Comparison of ENCODE assay signal across 18 cellular contexts in the genomic region with DNA sequence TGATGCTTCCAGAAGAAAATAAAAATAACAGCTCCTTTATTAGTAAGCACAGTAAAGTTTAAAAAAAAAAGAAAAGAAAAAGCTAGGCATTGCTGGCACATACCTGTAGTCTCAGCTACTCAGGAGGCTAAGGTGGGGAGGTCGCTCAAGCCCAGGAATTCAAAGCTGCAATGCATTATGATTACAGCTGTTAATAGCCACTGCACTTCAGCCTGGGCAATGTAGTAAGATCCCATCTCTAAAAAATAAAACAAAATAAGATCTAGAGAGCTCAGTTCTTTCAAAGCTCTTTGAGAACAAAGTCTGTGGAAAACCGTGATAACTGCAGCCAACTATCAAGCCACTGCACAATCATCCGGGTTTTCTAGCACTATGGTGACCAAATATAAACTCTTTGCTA.
DNase-seq lines count a peak whose midpoint lies in the region; FAIRE-seq and TF ChIP-seq lines count a peak whose summit lies in the region.
"Had no signal": no experiment of that assay in that cellular context is flagged by ENCODE, and none has a peak within 500 bp of the region (broad histone marks: within the 10 kb centered on the region; RNA-seq: fewer than 3 reads in every experiment).

No MANE protein-coding gene starts in this region.

- no peaks in the 10 kb centered on the region for H4K20me1 ChIP-seq in KMS-11 (ENCODE audit: insufficient read depth)
- H4K20me1 ChIP-seq in H1 (replicated peaks in 1 of 2; ENCODE audit: control insufficient read depth in 1 of 2, insufficient read depth in 2 of 2, low read length in 2 of 2) = no peaks in the 10 kb centered on the region
- H4K20me1 ChIP-seq in neural progenitor cell (ENCODE audit: low read depth) = no peaks in the 10 kb centered on the region
- H4K20me1 ChIP-seq: BLaER1 treated with 17β-estradiol and CSF1 and Interleukin-3, amounts not matched to agents 10 nM and 100 nM had no signal

- H2BK5ac ChIP-seq in H1 (ENCODE audit: low read depth, low read length) = no peak overlapping the region; the same call in 1 of the 2 replicates

- H3K9me3 ChIP-seq in ES-I3 (ENCODE audit: control insufficient read depth, insufficient read depth, low read length) (no peaks in the 10 kb centered on the region), H1 (ENCODE audit: insufficient read depth in 2 of 2, low read depth in 1 of 2, low read length in 1 of 2) (no peaks in the 10 kb centered on the region; a peak in 1 of 4 replicates), neural progenitor cell (ENCODE audit: low read depth) (no peaks in the 10 kb centered on the region), esophagus muscularis mucosa (no peaks in the 10 kb centered on the region)
- H3K9me3 ChIP-seq: A549; BLaER1 treated with 17β-estradiol and CSF1 and Interleukin-3, amounts not matched to agents 10 nM and 100 nM; SJCRH30 had no signal

- H2BK20ac ChIP-seq in H1 (ENCODE audit: low read length) = 0 out of 2 replicates have a peak overlapping the region, but pooled peaks have one; percentile 15

- H2AFZ ChIP-seq in KMS-11 (ENCODE audit: low read depth) = peak overlapping the region; percentile 16
- no peak overlapping the region for H2AFZ ChIP-seq in H1 (ENCODE audit: low read length)
- peak overlapping the region; percentile 81 for H2AFZ ChIP-seq in neural progenitor cell (replicated peaks)

- DNase-seq in H1 (ENCODE audit: low read depth in 1 of 2, low spot score in 2 of 2) (no peak), neural progenitor cell (ENCODE audit: low spot score) (no peak), NCI-H2227 treated with DMSO at 0.1 percent for 48 hours (lab: John Stamatoyannopoulos, UW) (no peak), esophagus muscularis mucosa (ENCODE audit: extremely low spot score) (no peak), cortex of kidney (lab: John Stamatoyannopoulos, UW) (no peak)
- DNase-seq: CD8-positive, alpha-beta T cell; EL; NCI-H1092 treated with DMSO at 0.1 percent for 48 hours; NCI-H146; NCI-H2029 treated with DMSO at 0.1 percent for 48 hours; NCI-H2171; NCI-H446; SJCRH30 had no signal

- POLR2A ChIA-PET in H1 (lab: Charles Lee; ENCODE audit: partially characterized antibody) = interaction anchor here (0.6 to 2.8 kb wide), 10 partner anchors 10 to 661 kb away, joined by 3 to 15 read pairs (median 4); no protein-coding TSS in a partner anchor

- TF ChIP-seq EP300 in H1 (IDR thresholded peaks at IDR 0.05; ENCODE audit: borderline replicate concordance in 1 of 2, low read depth in 2 of 2, low read length in 2 of 2) = no peak
- TF ChIP-seq EP300 in esophagus muscularis mucosa (IDR thresholded peaks at IDR 0.05) = no peak

- TF ChIP-seq CTCF in KMS-11 (conservative IDR thresholded peaks at IDR 0.05; ENCODE audit: low read depth, low read length) (no peak), H1 (IDR thresholded peaks at IDR 0.05; ENCODE audit: control extremely low read depth in 1 of 3, insufficient read depth in 1 of 3, low read depth in 1 of 3, low read length in 3 of 3) (no peak), neural progenitor cell (IDR thresholded peaks at IDR 0.05) (no peak), esophagus muscularis mucosa (IDR thresholded peaks at IDR 0.05) (no peak)

- H3K9me3 Mint-ChIP-seq in neural progenitor cell = peaks cover 4% of the 10 kb centered on the region
- H3K9me3 Mint-ChIP-seq: CD8-positive, alpha-beta T cell had no signal

- TF ChIP-seq RAD21 in H1 (IDR thresholded peaks at IDR 0.05 in 1 of 2, conservative IDR thresholded peaks at IDR 0.05 in 1 of 2; ENCODE audit: low read depth in 2 of 2, low read length in 2 of 2) = no peak

- 0 out of 2 replicates have a peak overlapping the region, but pooled peaks have one; percentile 19 for H3K4me2 ChIP-seq in KMS-11
- peak overlapping the region in 1 of 2 experiments; percentile 65; a peak in 2 of 4 replicates for H3K4me2 ChIP-seq in H1 (ENCODE audit: insufficient read depth in 1 of 2, low read depth in 2 of 2, low read length in 2 of 2)
- H3K4me2 ChIP-seq in neural progenitor cell = peak overlapping the region; percentile 44
- H3K4me2 ChIP-seq: A549; BLaER1 treated with 17β-estradiol and CSF1 and Interleukin-3, amounts not matched to agents 10 nM and 100 nM had no signal

- H3K79me1 ChIP-seq in H1 (ENCODE audit: low read depth, low read length) = no peaks in the 10 kb centered on the region

- no peak overlapping the region for H4K8ac ChIP-seq in H1 (ENCODE audit: extremely low read depth, insufficient read depth, low read length)

- no peak overlapping the region for H2AK5ac ChIP-seq in H1 (ENCODE audit: low read depth, low read length)

- H3K27ac Mint-ChIP-seq in neural progenitor cell = no peak overlapping the region
- H3K27ac Mint-ChIP-seq: CD8-positive, alpha-beta T cell had no signal

- peaks cover 4% of the 10 kb centered on the region for H3K4me1 Mint-ChIP-seq in neural progenitor cell

- H3K4me3 ChIP-seq in KMS-11 (IDR thresholded peaks at IDR 0.05; ENCODE audit: insufficient read depth, low read depth, low read length) (no peak overlapping the region), H1 (ENCODE audit: extremely low read depth in 1 of 4, insufficient read depth in 2 of 4, low read depth in 3 of 4, low read length in 4 of 4) (peak overlapping the region in 1 of 4 experiments; percentile 50; a peak in 2 of 8 replicates), neural progenitor cell (peak overlapping the region; percentile 33), esophagus muscularis mucosa (no peak overlapping the region)
- H3K4me3 ChIP-seq: A549; BLaER1 treated with 17β-estradiol and CSF1 and Interleukin-3, amounts not matched to agents 10 nM and 100 nM; SJCRH30 had no signal

- no peak overlapping the region for H3K18ac ChIP-seq in H1 (ENCODE audit: extremely low read depth, low read length)

- H3K27ac ChIP-seq in KMS-11 (peak overlapping the region; percentile 62), H1 (ENCODE audit: low read depth, low read length) (no peak overlapping the region), neural progenitor cell (no peak overlapping the region), esophagus muscularis mucosa (replicated peaks in 1 of 4) (no peak overlapping the region)
- H3K27ac ChIP-seq: A549; BLaER1 treated with 17β-estradiol and CSF1 and Interleukin-3, amounts not matched to agents 10 nM and 100 nM; SJCRH30 had no signal

- no peak overlapping the region for H4K5ac ChIP-seq in H1 (ENCODE audit: insufficient read length, low read depth, low read length)

- no peak overlapping the region for H3K4me3 Mint-ChIP-seq in neural progenitor cell
- H3K4me3 Mint-ChIP-seq: CD8-positive, alpha-beta T cell had no signal

- no peaks in the 10 kb centered on the region for H3K36me3 Mint-ChIP-seq in neural progenitor cell
- H3K36me3 Mint-ChIP-seq: CD8-positive, alpha-beta T cell had no signal

- no peak overlapping the region for H3K23ac ChIP-seq in H1 (ENCODE audit: insufficient read length)

- H3F3A ChIP-seq in neural progenitor cell (ENCODE audit: low read depth) = no peaks in the 10 kb centered on the region

- H4K91ac ChIP-seq in H1 (replicated peaks; ENCODE audit: insufficient read length, low read length) = no peak overlapping the region

- peak overlapping the region; percentile 77 for H3K9ac ChIP-seq in ES-I3 (ENCODE audit: low read depth, low read length)
- peak overlapping the region; percentile 65 for H3K9ac ChIP-seq in KMS-11
- H3K9ac ChIP-seq in H1 (replicated peaks in 1 of 4; ENCODE audit: extremely low read depth in 1 of 4, low read depth in 3 of 4, low read length in 3 of 4) = no peak overlapping the region
- H3K9ac ChIP-seq in neural progenitor cell = no peak overlapping the region
- H3K9ac ChIP-seq: BLaER1 treated with 17β-estradiol and CSF1 and Interleukin-3, amounts not matched to agents 10 nM and 100 nM had no signal

- H2BK12ac ChIP-seq in H1 (ENCODE audit: low read depth, low read length) = 0 out of 2 replicates have a peak overlapping the region, but pooled peaks have one; percentile 28

- no peaks in the 10 kb centered on the region for H3K27me3 Mint-ChIP-seq in neural progenitor cell (ENCODE audit: insufficient read depth, low read depth)

- no peak overlapping the region for H3K4ac ChIP-seq in H1 (replicated peaks; ENCODE audit: insufficient read length, low read depth, low read length)

- no peaks in the 10 kb centered on the region for H3K36me3 ChIP-seq in ES-I3 (ENCODE audit: insufficient read depth, low read length)
- H3K36me3 ChIP-seq in KMS-11 (ENCODE audit: insufficient read depth) = no peaks in the 10 kb centered on the region
- no peaks in the 10 kb centered on the region for H3K36me3 ChIP-seq in H1 (ENCODE audit: control insufficient read depth in 2 of 4, insufficient read depth in 4 of 4, low read length in 3 of 4)
- H3K36me3 ChIP-seq in neural progenitor cell = no peaks in the 10 kb centered on the region
- no peaks in the 10 kb centered on the region for H3K36me3 ChIP-seq in esophagus muscularis mucosa
- H3K36me3 ChIP-seq: BLaER1 treated with 17β-estradiol and CSF1 and Interleukin-3, amounts not matched to agents 10 nM and 100 nM; SJCRH30 had no signal

- no peaks in the 10 kb centered on the region for H3K23me2 ChIP-seq in H1 (ENCODE audit: low read depth, low read length)

- no peak overlapping the region for H2BK120ac ChIP-seq in H1 (replicated peaks; ENCODE audit: low read depth, low read length)

- TF ChIP-seq POLR2A in H1 (IDR thresholded peaks at IDR 0.05; ENCODE audit: control extremely low read depth in 1 of 2, low read depth in 2 of 2, low read length in 2 of 2) (no peak), esophagus muscularis mucosa (IDR thresholded peaks at IDR 0.05; ENCODE audit: low read depth) (no peak)

- intact Hi-C loops in esophagus muscularis mucosa (cut with DNase I) = no loop called here

- H3K14ac ChIP-seq in H1 (ENCODE audit: insufficient read length) = no peak overlapping the region

- 89% methylated on average over 3 of the region's 3 CpGs; no CpG with 5 or more reads in 1 of the 2 experiments for WGBS in H1 (ENCODE audit: extremely low coverage in 1 of 2, insufficient coverage in 1 of 2, insufficient read length in 1 of 2, insufficient replicate concordance in 2 of 2, low coverage in 1 of 2, low lambda C conversion rate in 2 of 2, missing lambda C conversion rate in 1 of 2), 2 experiments
- 85% methylated on average over 3 of the region's 3 CpGs for WGBS in esophagus muscularis mucosa

- H3K56ac ChIP-seq in H1 (replicated peaks; ENCODE audit: insufficient read length, low read depth, low read length) = no peak overlapping the region

- H2BK15ac ChIP-seq in H1 (ENCODE audit: low read length) = no peak overlapping the region

- H3K79me2 ChIP-seq in KMS-11 (ENCODE audit: insufficient read depth, low read depth) (0 out of 2 replicates have a peak, but pooled peaks cover 3% of the 10 kb centered on the region), H1 (ENCODE audit: control insufficient read depth in 1 of 2, insufficient read depth in 2 of 2, low read length in 2 of 2) (no peaks in the 10 kb centered on the region), neural progenitor cell (ENCODE audit: low read depth) (no peaks in the 10 kb centered on the region)

- CTCF ChIA-PET in H1 (lab: Charles Lee; ENCODE audit: partially characterized antibody) = interaction anchor here (0.6 to 1.2 kb wide), 2 partner anchors 8 to 358 kb away, joined by 3 read pairs; no protein-coding TSS in a partner anchor

- H3K27me3 ChIP-seq in KMS-11 (ENCODE audit: insufficient read depth, low read depth) (no peaks in the 10 kb centered on the region), H1 (replicated peaks in 1 of 4; ENCODE audit: control insufficient read depth in 3 of 4, extremely low read depth in 1 of 4, insufficient read depth in 3 of 4, low read length in 3 of 4) (no peaks in the 10 kb centered on the region), neural progenitor cell (no peaks in the 10 kb centered on the region), esophagus muscularis mucosa (no peaks in the 10 kb centered on the region)
- H3K27me3 ChIP-seq: BLaER1 treated with 17β-estradiol and CSF1 and Interleukin-3, amounts not matched to agents 10 nM and 100 nM; SJCRH30 had no signal

- no peak for FAIRE-seq in H1 (lab: Jason Lieb, UNC)
- FAIRE-seq: A549, GM12891 had no signal

- H3K4me1 ChIP-seq in ES-I3 (ENCODE audit: insufficient read depth, low read length) = no peaks in the 10 kb centered on the region
- no peaks in the 10 kb centered on the region for H3K4me1 ChIP-seq in KMS-11 (ENCODE audit: low read depth, poor library complexity, severe bottlenecking)
- no peaks in the 10 kb centered on the region; a peak in 1 of 7 replicates for H3K4me1 ChIP-seq in H1 (replicated peaks in 1 of 4; ENCODE audit: control insufficient read depth in 3 of 4, insufficient read depth in 4 of 4, low read length in 3 of 4)
- no peaks in the 10 kb centered on the region for H3K4me1 ChIP-seq in neural progenitor cell
- peaks cover 0 to 12% (median 6%) of the 10 kb centered on the region in 4 donors for H3K4me1 ChIP-seq in esophagus muscularis mucosa
- H3K4me1 ChIP-seq: A549; BLaER1 treated with 17β-estradiol and CSF1 and Interleukin-3, amounts not matched to agents 10 nM and 100 nM; SJCRH30 had no signal

Comparison
In these comparisons a context has a peak if more than half of its experiments do, and no peak if none do; other contexts are left out.
1. H3K9ac ChIP-seq: peak in ES-I3 (single experiment) and KMS-11 (single experiment); none in H1 (0 of 4) and neural progenitor cell (single experiment).